In genomic region chr14:55336691-55337090, GRCh38 we compare ENCODE assay signal across 18 cellular contexts.
A peak's percentile ranks its signal among the peaks of the same experiment; 100 is the strongest.
DNase-seq lines count a peak whose midpoint lies in the region; ATAC-seq and TF ChIP-seq lines count a peak whose summit lies in the region.
"Had no signal": no experiment of that assay in that cellular context is flagged by ENCODE, and none has a peak within 500 bp of the region (broad histone marks: within the 10 kb centered on the region; RNA-seq: fewer than 3 reads in every experiment).

No MANE protein-coding gene starts in this region.

- H3K27me3 ChIP-seq in Loucy (ENCODE audit: insufficient read depth, low read length, poor library complexity, severe bottlenecking) = no peaks in the 10 kb centered on the region
- H3K27me3 ChIP-seq: ovary, right atrium auricular region had no signal

- CTCF ChIA-PET in GM10248 (lab: Yijun Ruan, JAX) = no interaction called here

- H3K4me1 ChIP-seq in Loucy (ENCODE audit: insufficient read depth, low read length, poor library complexity, severe bottlenecking) = peaks cover 75% of the 10 kb centered on the region

- H3K27me3 Mint-ChIP-seq in activated T-cell treated with anti-CD3 and anti-CD28 coated beads, Interleukin-2, amount 50 U/mL, for 24 hours = no peaks in the 10 kb centered on the region
- no peaks in the 10 kb centered on the region for H3K27me3 Mint-ChIP-seq in central memory CD8-positive, alpha-beta T cell
- H3K27me3 Mint-ChIP-seq in stimulated activated naive CD8-positive, alpha-beta T cell treated with anti-CD3 and anti-CD28 coated beads, Interleukin-15, Interleukin-2, amounts not matched to agents 100 ng/mL and 50 ng/mL, for 24 hours = no peaks in the 10 kb centered on the region

- no peak overlapping the region for H3K4me3 ChIP-seq in Loucy (ENCODE audit: low read length, poor library complexity, severe bottlenecking)
- H3K4me3 ChIP-seq: ovary, right atrium auricular region had no signal

- H3K9me3 ChIP-seq in Loucy (ENCODE audit: insufficient read depth, low read depth, low read length) = no peaks in the 10 kb centered on the region
- H3K9me3 ChIP-seq: ovary, right atrium auricular region had no signal

- H3F3A ChIP-seq in Loucy (ENCODE audit: low read depth) = peaks cover 4% of the 10 kb centered on the region; the same call in 1 of the 2 replicates

- peak overlapping the region; percentile 94 for H3K27ac Mint-ChIP-seq in activated T-cell treated with anti-CD3 and anti-CD28 coated beads, Interleukin-2, amount 50 U/mL, for 24 hours
- peak overlapping the region; percentile 94 for H3K27ac Mint-ChIP-seq in central memory CD8-positive, alpha-beta T cell (ENCODE audit: low read depth)
- H3K27ac Mint-ChIP-seq in stimulated activated naive CD8-positive, alpha-beta T cell treated with anti-CD3 and anti-CD28 coated beads, Interleukin-15, Interleukin-2, amounts not matched to agents 100 ng/mL and 50 ng/mL, for 24 hours = peak overlapping the region; percentile 36

- no peak overlapping the region for H3K9ac ChIP-seq in Loucy (ENCODE audit: low read depth, low read length, poor library complexity, severe bottlenecking)

- peaks cover 2% of the 10 kb centered on the region for H3K9me3 Mint-ChIP-seq in activated T-cell treated with anti-CD3 and anti-CD28 coated beads, Interleukin-2, amount 50 U/mL, for 24 hours
- no peaks in the 10 kb centered on the region for H3K9me3 Mint-ChIP-seq in central memory CD8-positive, alpha-beta T cell
- no peaks in the 10 kb centered on the region for H3K9me3 Mint-ChIP-seq in stimulated activated naive CD8-positive, alpha-beta T cell treated with anti-CD3 and anti-CD28 coated beads, Interleukin-15, Interleukin-2, amounts not matched to agents 100 ng/mL and 50 ng/mL, for 24 hours
- H3K9me3 Mint-ChIP-seq: CD14-positive monocyte had no signal

- peaks cover 90% of the 10 kb centered on the region for H3K79me2 ChIP-seq in Loucy (ENCODE audit: insufficient read depth, low read length)

- H3K36me3 ChIP-seq in Loucy (ENCODE audit: insufficient read depth, low read length) = no peaks in the 10 kb centered on the region
- H3K36me3 ChIP-seq: ovary, right atrium auricular region had no signal

- DNase-seq in activated T-cell treated with anti-CD3 and anti-CD28 coated beads, Interleukin-2, amount 50 U/mL, for 24 hours = no peak
- DNase-seq in activated T-cell treated with anti-CD3 and anti-CD28 coated beads, Interleukin-2, amount 50 U/mL, for 48 hours = no peak
- DNase-seq in central memory CD8-positive, alpha-beta T cell (ENCODE audit: low spot score in 2 of 2) = no peak
- no peak for DNase-seq in GM10248 (ENCODE audit: extremely low spot score)
- DNase-seq in NCI-H1694 treated with DMSO at 0.1 percent for 48 hours (lab: John Stamatoyannopoulos, UW) = no peak
- no peak for DNase-seq in activated CD8-positive, alpha-beta memory T cell treated with anti-CD3 and anti-CD28 coated beads, Interleukin-2, amount 50 U/mL, for 4 hours
- DNase-seq: activated effector memory CD4-positive, alpha-beta T cell treated with Interleukin-2 at 50 U/mL for 16 hours; aorta; caudate nucleus; DMS79 treated with DMSO at 0.1 percent for 48 hours; kidney glomerular epithelial cell; NCI-H1694; ovary; SHP77 treated with DMSO at 0.1 percent for 48 hours had no signal

- POLR2A ChIA-PET in GM10248 (lab: Yijun Ruan, JAX) = no interaction called here

- H2AFZ ChIP-seq in Loucy (ENCODE audit: low read length) = no peak overlapping the region

- no peak for ATAC-seq in central memory CD8-positive, alpha-beta T cell (replicated peaks; ENCODE audit: extremely low read depth, poor library complexity, severe bottlenecking)

- H3K4me1 Mint-ChIP-seq in activated T-cell treated with anti-CD3 and anti-CD28 coated beads, Interleukin-2, amount 50 U/mL, for 24 hours (ENCODE audit: low read depth) = peaks cover 94% of the 10 kb centered on the region
- peaks cover 73% of the 10 kb centered on the region for H3K4me1 Mint-ChIP-seq in central memory CD8-positive, alpha-beta T cell
- H3K4me1 Mint-ChIP-seq in stimulated activated naive CD8-positive, alpha-beta T cell treated with anti-CD3 and anti-CD28 coated beads, Interleukin-15, Interleukin-2, amounts not matched to agents 100 ng/mL and 50 ng/mL, for 24 hours (ENCODE audit: low read depth) = peaks cover 95% of the 10 kb centered on the region

- H4K20me1 ChIP-seq in Loucy (ENCODE audit: insufficient read depth, low read length, poor library complexity, severe bottlenecking) = peaks cover 82% of the 10 kb centered on the region

- H3K4me2 ChIP-seq in Loucy (ENCODE audit: low read depth, low read length, poor library complexity, severe bottlenecking) = peak overlapping the region; percentile 53

- TF ChIP-seq CTCF in Loucy (conservative IDR thresholded peaks at IDR 0.05; ENCODE audit: low read length) = no peak
- TF ChIP-seq CTCF in GM10248 (IDR thresholded peaks at IDR 0.05; ENCODE audit: control extremely low read depth, extremely low read depth, low read depth, missing control alignments) = no peak

- peak overlapping the region; percentile 30 for H3K4me3 Mint-ChIP-seq in activated T-cell treated with anti-CD3 and anti-CD28 coated beads, Interleukin-2, amount 50 U/mL, for 24 hours
- peak overlapping the region; percentile 54 for H3K4me3 Mint-ChIP-seq in central memory CD8-positive, alpha-beta T cell
- peak overlapping the region; percentile 15 for H3K4me3 Mint-ChIP-seq in stimulated activated naive CD8-positive, alpha-beta T cell treated with anti-CD3 and anti-CD28 coated beads, Interleukin-15, Interleukin-2, amounts not matched to agents 100 ng/mL and 50 ng/mL, for 24 hours
- H3K4me3 Mint-ChIP-seq: CD14-positive monocyte had no signal

- H3K9me2 ChIP-seq in Loucy (replicated peaks; ENCODE audit: low read depth, low read length) = no peaks in the 10 kb centered on the region

- H3K36me3 Mint-ChIP-seq in activated T-cell treated with anti-CD3 and anti-CD28 coated beads, Interleukin-2, amount 50 U/mL, for 24 hours (ENCODE audit: low read depth) = peaks cover 17% of the 10 kb centered on the region
- peaks cover 6% of the 10 kb centered on the region for H3K36me3 Mint-ChIP-seq in central memory CD8-positive, alpha-beta T cell (ENCODE audit: insufficient read depth)
- peaks cover 15% of the 10 kb centered on the region for H3K36me3 Mint-ChIP-seq in stimulated activated naive CD8-positive, alpha-beta T cell treated with anti-CD3 and anti-CD28 coated beads, Interleukin-15, Interleukin-2, amounts not matched to agents 100 ng/mL and 50 ng/mL, for 24 hours (ENCODE audit: low read depth)

Comparison
In these comparisons a context has a peak if more than half of its experiments do, and no peak if none do; other contexts are left out.
1. H3K27ac Mint-ChIP-seq: peak in every context shown above with its lines; median percentile 94 in activated T-cell treated with anti-CD3 and anti-CD28 coated beads, Interleukin-2, amount 50 U/mL, for 24 hours; 94 in central memory CD8-positive, alpha-beta T cell; 36 in stimulated activated naive CD8-positive, alpha-beta T cell treated with anti-CD3 and anti-CD28 coated beads, Interleukin-15, Interleukin-2, amounts not matched to agents 100 ng/mL and 50 ng/mL, for 24 hours.